ENCODE assay signal across 8 cellular contexts in the genomic region with DNA sequence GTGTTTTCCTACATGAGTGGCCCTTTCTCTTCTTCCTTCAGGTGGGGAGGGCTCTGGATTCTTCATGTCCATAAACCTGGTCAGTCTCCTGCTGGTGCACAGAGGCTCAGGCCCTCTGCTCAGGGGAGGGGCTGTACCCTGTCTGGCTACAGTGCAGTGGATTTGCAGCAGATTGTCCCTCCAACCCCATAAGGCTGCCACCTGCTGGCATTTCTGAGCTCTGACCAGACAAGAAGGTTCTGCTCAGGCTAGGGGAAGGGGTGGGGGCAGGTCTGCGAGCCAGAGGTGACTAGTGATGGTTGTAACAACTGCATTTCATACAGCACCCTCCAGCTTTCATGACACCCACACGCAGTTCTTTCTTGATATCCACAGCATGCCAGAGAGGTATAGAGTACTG.
DNase-seq lines count a peak whose midpoint lies in the region; TF ChIP-seq lines count a peak whose summit lies in the region.
"Not testable (repeated sequence)": the region's sequence is repeated elsewhere in the genome, so short reads cannot be mapped to it uniquely, and the experiment has no call there.

No MANE protein-coding gene starts in this region.

- intact Hi-C loops in Caco-2 (cut with micrococcal nuclease; ENCODE audit: unreplicated experiment), result loop anchor here (1.0 kb wide), 1 partner anchor 50 kb away; no protein-coding TSS in a partner anchor

- POLR2A ChIA-PET in Caco-2 (lab: Charles Lee); HEK293 (lab: Yijun Ruan, JAX): not testable (repeated sequence)

- CTCF ChIA-PET in Caco-2 (lab: Charles Lee) (interaction anchor here (0.9 to 2.6 kb wide), 5 partner anchors 9 to 259 kb away, joined by 3 to 39 read pairs (median 5); partner anchors contain the start of gene CCDC14), HEK293 (lab: Yijun Ruan, JAX) (interaction anchor here (0.6 to 6.2 kb wide), 15 partner anchors 9 to 87 kb away, joined by 3 to 80 read pairs (median 4); no protein-coding TSS in a partner anchor)

- not testable (repeated sequence) for H3K27me3 ChIP-seq in Caco-2 (replicated peaks; ENCODE audit: control insufficient read depth, insufficient read depth, low read length); SJCRH30

- H3K27me3 Mint-ChIP-seq in Caco-2 (ENCODE audit: insufficient read depth, unreplicated experiment), result not testable (repeated sequence)

- not testable (repeated sequence) for H3K27ac Mint-ChIP-seq in Caco-2 (ENCODE audit: unreplicated experiment)

- not testable (repeated sequence) for H3K27ac ChIP-seq in HEK293 (ENCODE audit: extremely low read depth, low read depth, low read length); SJCRH30

- BruUV-seq in Caco-2 (replicated peaks; lab: Mats Ljungman, UMichigan), result not testable (repeated sequence)

- not testable (repeated sequence) for H3K4me3 Mint-ChIP-seq in Caco-2 (ENCODE audit: unreplicated experiment)

- H3K36me3 Mint-ChIP-seq in Caco-2 (ENCODE audit: insufficient read depth, unreplicated experiment), result not testable (repeated sequence)

- not testable (repeated sequence) for H3K9me3 ChIP-seq in Caco-2; HEK293 (ENCODE audit: control insufficient read depth, insufficient read depth, low read depth, low read length); SJCRH30 (replicated peaks)

- peak; percentile 80 for DNase-seq in Caco-2
- DNase-seq in NCI-H2029 treated with DMSO at 0.1 percent for 48 hours (lab: John Stamatoyannopoulos, UW), result peak; percentile 40
- peak; percentile 80 to 81 for DNase-seq in SJCRH30
- DNase-seq in amygdala (lab: John Stamatoyannopoulos, UW), result peak in 35 of 56 donors; percentile 3 to 65 (median 29)
- peak; percentile 78 for DNase-seq in fibroblast of villous mesenchyme (ENCODE audit: low read depth)
- peak; percentile 63 for DNase-seq in medulla oblongata (ENCODE audit: extremely low spot score)
- peak; percentile 12 for DNase-seq in stimulated activated CD4-positive, alpha-beta T cell treated with anti-CD3 and anti-CD28 coated beads, Interleukin-4, amount 100 ng/mL, for 24 hours

- not testable (repeated sequence) for H3K4me3 ChIP-seq in Caco-2 (ENCODE audit: low read depth, low read length); HEK293 (ENCODE audit: low read depth, low read length); SJCRH30; fibroblast of villous mesenchyme (ENCODE audit: low read depth, low read length)

- not testable (repeated sequence) for H3K4me1 Mint-ChIP-seq in Caco-2 (ENCODE audit: low read depth, unreplicated experiment)

- not testable (repeated sequence) for H3K4me1 ChIP-seq in Caco-2; HEK293 (ENCODE audit: control insufficient read depth, insufficient read depth, low read length); SJCRH30

- not testable (repeated sequence) for H3K36me3 ChIP-seq in Caco-2 (ENCODE audit: control insufficient read depth, insufficient read depth, low read length); HEK293 (ENCODE audit: control insufficient read depth in 2 of 2, insufficient read depth in 1 of 2, low read length in 2 of 2); SJCRH30

- TF ChIP-seq CTCF in Caco-2 (IDR thresholded peaks at IDR 0.05; ENCODE audit: insufficient read depth in 1 of 2, low read depth in 1 of 2, low read length in 1 of 2, severe bottlenecking in 1 of 2, unreplicated experiment in 1 of 2) (peak; percentile 37 to 70), HEK293 (tag by site-specific recombination; IDR thresholded peaks at IDR 0.05) (peak; percentile 28; the same call in 1 of the 2 replicates), fibroblast of villous mesenchyme (IDR thresholded peaks at IDR 0.05; ENCODE audit: insufficient read depth, low read depth, low read length) (peak; percentile 64)

- not testable (repeated sequence) for H3K9me3 Mint-ChIP-seq in Caco-2 (ENCODE audit: unreplicated experiment)

TF ChIP-seq in HEK293, 187 proteins besides CTCF, POLR2A, EP300 and RAD21:
- peak; percentile 37; the same call in 1 of the 2 replicates for TF ChIP-seq ZNF654 (tag by site-specific recombination; IDR thresholded peaks at IDR 0.05; ENCODE audit: low read depth)

Comparison
In these comparisons a context has a peak if more than half of its experiments do, and no peak if none do; other contexts are left out.
1. DNase-seq: peak in every context shown above with its lines; median percentile 80 in SJCRH30; 80 in Caco-2; 78 in fibroblast of villous mesenchyme; 63 in medulla oblongata; 40 in NCI-H2029 treated with DMSO at 0.1 percent for 48 hours; 29 in amygdala; 12 in stimulated activated CD4-positive, alpha-beta T cell treated with anti-CD3 and anti-CD28 coated beads, Interleukin-4, amount 100 ng/mL, for 24 hours.